Comparison of ENCODE assay signal across 19 cellular contexts in the genomic region with DNA sequence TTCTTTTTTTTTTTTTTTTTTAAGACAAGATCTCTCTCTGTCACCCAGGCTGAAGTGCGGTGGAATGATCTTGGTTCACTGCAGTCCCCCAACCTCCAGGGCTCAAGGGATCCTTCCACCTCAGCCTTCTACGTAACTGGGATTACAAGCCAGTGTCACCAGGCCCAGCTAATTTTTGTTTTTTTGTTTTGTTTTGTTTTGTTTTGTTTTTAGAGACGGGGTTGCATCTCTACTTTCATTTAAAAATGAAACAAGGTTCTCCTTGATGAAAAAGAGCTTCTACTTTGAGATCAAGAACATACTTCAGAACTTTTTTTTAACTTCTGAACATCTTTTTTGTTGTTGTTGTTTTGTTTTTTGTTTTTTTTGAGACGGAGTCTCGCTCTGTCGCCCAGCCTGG.
A peak's percentile ranks its signal among the peaks of the same experiment; 100 is the strongest.
DNase-seq lines count a peak whose midpoint lies in the region; ATAC-seq, FAIRE-seq and TF ChIP-seq lines count a peak whose summit lies in the region.
"Had no signal": no experiment of that assay in that cellular context is flagged by ENCODE, and none has a peak within 500 bp of the region (broad histone marks: within the 10 kb centered on the region; RNA-seq: fewer than 3 reads in every experiment).

No MANE protein-coding gene starts in this region.

- no peaks in the 10 kb centered on the region for H3K9me1 ChIP-seq in K562 (ENCODE audit: control insufficient read depth, insufficient read depth, low read length)

- in situ Hi-C loops in K562 (cut with MboI): no loop called here

- H3K4me1 Mint-ChIP-seq in GM23338: peaks cover 2% of the 10 kb centered on the region; the same call in 2 of the 3 replicates
- H3K4me1 Mint-ChIP-seq: B cell had no signal

- H4K20me1 ChIP-seq in GM23338 (replicated peaks; ENCODE audit: insufficient read depth) (no peaks in the 10 kb centered on the region; the same call in 1 of the 2 replicates), K562 (replicated peaks; ENCODE audit: control insufficient read depth, insufficient read depth, low read length) (no peaks in the 10 kb centered on the region)
- H4K20me1 ChIP-seq: BLaER1 treated with 17β-estradiol and CSF1 and Interleukin-3, amounts not matched to agents 10 nM and 100 nM had no signal

- no peak overlapping the region for H3K4me3 Mint-ChIP-seq in GM23338
- H3K4me3 Mint-ChIP-seq: B cell; CD4-positive, alpha-beta T cell; CD8-positive, alpha-beta T cell had no signal

- CTCF ChIA-PET in K562 (lab: Yijun Ruan, JAX; ENCODE audit: low intra/inter-chr PET ratio): interaction anchor here (0.6 kb wide), 1 partner anchor 11 kb away, joined by 6 read pairs; no protein-coding TSS in a partner anchor

- no peaks in the 10 kb centered on the region for H3K27me3 Mint-ChIP-seq in GM23338 (ENCODE audit: insufficient read depth, low read depth, poor library complexity)
- H3K27me3 Mint-ChIP-seq: CD4-positive, alpha-beta T cell had no signal

- WGBS in K562 (ENCODE audit: insufficient coverage, low coverage, missing lambda C conversion rate): 0% methylated on average over 5 of the region's 6 CpGs

- no peak for TF ChIP-seq CTCF in GM23338 (conservative IDR thresholded peaks at IDR 0.05; ENCODE audit: low read depth in 2 of 2)
- no peak for TF ChIP-seq CTCF in K562 (IDR thresholded peaks at IDR 0.05 in 2 of 3, conservative IDR thresholded peaks at IDR 0.05 in 1 of 3; ENCODE audit: insufficient read depth in 2 of 3, low read depth in 1 of 3, low read length in 3 of 3)

- DNase-seq in GM23338 (ENCODE audit: low spot score) (no peak), K562 (ENCODE audit: extremely low read depth in 1 of 4, low spot score in 3 of 4) (no peak)
- DNase-seq: 8988T; AML-193; Caco-2; Calu3; CD4-positive, alpha-beta T cell; CD8-positive, alpha-beta T cell; DMS79 treated with DMSO at 0.1 percent for 48 hours; GF-D8 had no signal

- H3K27me3 ChIP-seq in GM23338 (ENCODE audit: insufficient read depth): no peaks in the 10 kb centered on the region
- H3K27me3 ChIP-seq in K562 (ENCODE audit: control insufficient read depth in 2 of 2, insufficient read depth in 2 of 2, low read length in 2 of 2): peaks cover 0 to 7% of the 10 kb centered on the region in 2 experiments; a peak in 1 of 5 replicates
- H3K27me3 ChIP-seq: BLaER1 treated with 17β-estradiol and CSF1 and Interleukin-3, amounts not matched to agents 10 nM and 100 nM had no signal

- H3K79me2 ChIP-seq in GM23338 (replicated peaks; ENCODE audit: insufficient read depth) (no peaks in the 10 kb centered on the region), K562 (ENCODE audit: control insufficient read depth, insufficient read depth, low read length) (no peaks in the 10 kb centered on the region)

- no peaks in the 10 kb centered on the region for H3K9me3 Mint-ChIP-seq in GM23338
- H3K9me3 Mint-ChIP-seq: CD4-positive, alpha-beta T cell; CD8-positive, alpha-beta T cell had no signal

- H3K9me3 ChIP-seq in K562 (replicated peaks; ENCODE audit: control insufficient read depth, insufficient read depth, low read depth, low read length): no peaks in the 10 kb centered on the region
- H3K9me3 ChIP-seq: BLaER1 treated with 17β-estradiol and CSF1 and Interleukin-3, amounts not matched to agents 10 nM and 100 nM; Caco-2 had no signal

- H2AFZ ChIP-seq in GM23338 (0 out of 2 replicates have a peak overlapping the region, but pooled peaks have one; percentile 40), K562 (ENCODE audit: low read depth, low read length) (no peak overlapping the region)

- no peak for TF ChIP-seq EP300 in K562 (IDR thresholded peaks at IDR 0.05; ENCODE audit: low read length)

- no peaks in the 10 kb centered on the region for H3K36me3 Mint-ChIP-seq in GM23338 (ENCODE audit: low read depth)
- H3K36me3 Mint-ChIP-seq: CD8-positive, alpha-beta T cell had no signal

- ATAC-seq in GM23338: no peak
- ATAC-seq in K562: no peak
- no peak for ATAC-seq in HG02981 (IDR thresholded peaks at IDR 0.05; ENCODE audit: unreplicated experiment)
- ATAC-seq in GM18867 (IDR thresholded peaks at IDR 0.05; ENCODE audit: unreplicated experiment): no peak
- ATAC-seq in HG02884 (IDR thresholded peaks at IDR 0.05; ENCODE audit: unreplicated experiment): no peak
- ATAC-seq: CD8-positive, alpha-beta T cell had no signal

- no peak overlapping the region for H3K9ac ChIP-seq in K562 (ENCODE audit: insufficient read depth in 1 of 2, low read depth in 2 of 2, low read length in 2 of 2)
- H3K9ac ChIP-seq: BLaER1 treated with 17β-estradiol and CSF1 and Interleukin-3, amounts not matched to agents 10 nM and 100 nM had no signal

- H3K27ac Mint-ChIP-seq in GM23338: no peak overlapping the region
- H3K27ac Mint-ChIP-seq: B cell; CD4-positive, alpha-beta T cell; CD8-positive, alpha-beta T cell had no signal

- no peak for TF ChIP-seq POLR2A in K562 (conservative IDR thresholded peaks at IDR 0.05)

- H3K4me1 ChIP-seq in GM23338 (ENCODE audit: insufficient read depth) (no peaks in the 10 kb centered on the region), K562 (replicated peaks in 1 of 2; ENCODE audit: control insufficient read depth in 2 of 2, insufficient read depth in 2 of 2, low read length in 2 of 2) (no peaks in the 10 kb centered on the region)
- H3K4me1 ChIP-seq: BLaER1 treated with 17β-estradiol and CSF1 and Interleukin-3, amounts not matched to agents 10 nM and 100 nM; Caco-2 had no signal

- H3K36me3 ChIP-seq in GM23338 (ENCODE audit: insufficient read depth) (no peaks in the 10 kb centered on the region), K562 (ENCODE audit: control insufficient read depth, insufficient read depth, low read length) (no peaks in the 10 kb centered on the region)
- H3K36me3 ChIP-seq: BLaER1 treated with 17β-estradiol and CSF1 and Interleukin-3, amounts not matched to agents 10 nM and 100 nM had no signal

- intact Hi-C loops in K562 (cut with micrococcal nuclease): no loop called here

- POLR2A ChIA-PET in K562 (lab: Yijun Ruan, JAX): no interaction called here

- no peak overlapping the region for H3K27ac ChIP-seq in GM23338 (ENCODE audit: low read depth)
- H3K27ac ChIP-seq in K562 (ENCODE audit: extremely low read depth, low read depth, low read length): no peak overlapping the region
- H3K27ac ChIP-seq: BLaER1 treated with 17β-estradiol and CSF1 and Interleukin-3, amounts not matched to agents 10 nM and 100 nM; C4-2B had no signal

- H3K4me3 ChIP-seq in GM23338: no peak overlapping the region
- H3K4me3 ChIP-seq in K562: no peak overlapping the region
- H3K4me3 ChIP-seq: BLaER1 treated with 17β-estradiol and CSF1 and Interleukin-3, amounts not matched to agents 10 nM and 100 nM had no signal

- H3K9me2 ChIP-seq in GM23338 (ENCODE audit: insufficient read depth): no peaks in the 10 kb centered on the region

- BruUV-seq in K562 (replicated peaks; lab: Mats Ljungman, UMichigan): no TSS peak

- H3K4me2 ChIP-seq in GM23338 (no peak overlapping the region), K562 (ENCODE audit: insufficient read depth, low read length) (no peak overlapping the region)
- H3K4me2 ChIP-seq: BLaER1 treated with 17β-estradiol and CSF1 and Interleukin-3, amounts not matched to agents 10 nM and 100 nM had no signal

- FAIRE-seq in K562 (lab: Jason Lieb, UNC): no peak
- FAIRE-seq: A204.1, D721Med, G401.6 had no signal

- TF ChIP-seq RAD21 in K562 (CRISPR knock-in tag; conservative IDR thresholded peaks at IDR 0.05 in 1 of 2, IDR thresholded peaks at IDR 0.05 in 1 of 2): no peak

- H3F3A ChIP-seq in GM23338 (replicated peaks; ENCODE audit: low read depth): no peaks in the 10 kb centered on the region

TF ChIP-seq in GM23338, 12 proteins besides CTCF, POLR2A, EP300 and RAD21 (continues in another document):
- TF ChIP-seq ZNF331 (CRISPR knock-in tag; IDR thresholded peaks at IDR 0.05; ENCODE audit: low read depth): no peak
- TF ChIP-seq POLR2AphosphoS5 (IDR thresholded peaks at IDR 0.05; ENCODE audit: low read depth): no peak
- TF ChIP-seq, protein P1, sequence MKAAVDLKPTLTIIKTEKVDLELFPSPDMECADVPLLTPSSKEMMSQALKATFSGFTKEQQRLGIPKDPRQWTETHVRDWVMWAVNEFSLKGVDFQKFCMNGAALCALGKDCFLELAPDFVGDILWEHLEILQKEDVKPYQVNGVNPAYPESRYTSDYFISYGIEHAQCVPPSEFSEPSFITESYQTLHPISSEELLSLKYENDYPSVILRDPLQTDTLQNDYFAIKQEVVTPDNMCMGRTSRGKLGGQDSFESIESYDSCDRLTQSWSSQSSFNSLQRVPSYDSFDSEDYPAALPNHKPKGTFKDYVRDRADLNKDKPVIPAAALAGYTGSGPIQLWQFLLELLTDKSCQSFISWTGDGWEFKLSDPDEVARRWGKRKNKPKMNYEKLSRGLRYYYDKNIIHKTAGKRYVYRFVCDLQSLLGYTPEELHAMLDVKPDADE (IDR thresholded peaks at IDR 0.05): no peak
- no peak for TF ChIP-seq JUNB (IDR thresholded peaks at IDR 0.05; ENCODE audit: unreplicated experiment)
- TF ChIP-seq CREB1 (CRISPR knock-in tag; IDR thresholded peaks at IDR 0.05; ENCODE audit: low read depth): no peak
- TF ChIP-seq NANOG (IDR thresholded peaks at IDR 0.05; ENCODE audit: borderline replicate concordance): no peak
- TF ChIP-seq STAT1 (IDR thresholded peaks at IDR 0.05; ENCODE audit: unreplicated experiment): no peak
- TF ChIP-seq ZNF114 (CRISPR knock-in tag; IDR thresholded peaks at IDR 0.05): no peak
- no peak for TF ChIP-seq EZH2 (IDR thresholded peaks at IDR 0.05; ENCODE audit: low read depth, unreplicated experiment)

TF ChIP-seq in K562, 482 proteins besides CTCF, POLR2A, EP300 and RAD21:
- TF ChIP-seq WHSC1 (IDR thresholded peaks at IDR 0.05; ENCODE audit: low read length) (no peak), CBX8 (IDR thresholded peaks at IDR 0.05; ENCODE audit: borderline replicate concordance, extremely low read depth, low read depth, low read length, poor library complexity, severe bottlenecking) (peak; percentile 72)
